In the genomic region with DNA sequence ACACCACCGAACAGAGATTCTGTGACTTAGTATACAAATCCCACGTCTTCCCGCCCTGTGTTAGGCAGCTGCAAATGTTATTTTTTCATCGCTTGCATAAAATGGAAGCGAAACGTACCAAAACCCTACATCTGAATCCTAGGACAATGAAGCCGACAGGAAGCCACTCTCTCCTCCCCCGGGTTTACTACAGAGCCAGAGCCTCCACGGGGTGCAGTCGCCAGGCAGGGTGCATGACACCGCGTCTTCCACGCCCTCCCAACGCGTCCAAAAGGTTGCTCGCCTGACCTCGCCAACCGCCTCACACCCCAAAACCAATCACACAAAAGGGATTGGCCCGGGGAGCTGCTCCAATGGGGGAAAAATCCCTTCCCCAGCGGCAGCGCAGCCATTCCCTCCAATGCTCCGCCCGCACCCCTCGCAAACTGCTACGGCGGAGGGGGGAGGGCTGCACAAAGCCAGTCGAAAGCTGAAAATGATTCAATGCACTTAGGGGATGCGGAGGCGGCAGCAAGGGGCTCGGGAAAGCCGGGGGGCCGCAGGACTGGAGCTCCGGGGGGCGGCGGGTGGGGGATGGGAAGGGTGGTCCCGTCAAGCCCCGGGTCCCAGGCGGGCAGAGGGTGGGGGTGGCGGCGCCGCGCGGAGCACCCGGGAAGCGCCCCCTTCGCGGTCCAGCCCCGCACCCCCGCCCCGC, we compare ENCODE assay signal across 1 cellular context.
A peak's percentile ranks its signal among the peaks of the same experiment; 100 is the strongest.
TF ChIP-seq lines count a peak whose summit lies in the region.

No MANE protein-coding gene starts in this region.

TF ChIP-seq in K562, 482 proteins besides CTCF, POLR2A, EP300 and RAD21 (continued from another document and continues in another):
- no peak; the same call in 1 of the 2 replicates for TF ChIP-seq ZBTB7A (IDR thresholded peaks at IDR 0.05; ENCODE audit: borderline replicate concordance, control insufficient read depth, low read depth, low read length)
- peak in 1 of 2 experiments; percentile 65; a peak in 1 of 4 replicates for TF ChIP-seq KDM1A (IDR thresholded peaks at IDR 0.05)
- TF ChIP-seq TCFL5 (CRISPR knock-in tag; conservative IDR thresholded peaks at IDR 0.05), result no peak
- TF ChIP-seq HLTF (IDR thresholded peaks at IDR 0.05), result no peak
- no peak for TF ChIP-seq NFXL1 (CRISPR knock-in tag; IDR thresholded peaks at IDR 0.05)
- TF ChIP-seq ZNF3 (CRISPR knock-in tag; IDR thresholded peaks at IDR 0.05), result peak; percentile 56; the same call in 1 of the 2 replicates
- TF ChIP-seq ZNF707 (CRISPR knock-in tag; conservative IDR thresholded peaks at IDR 0.05), result no peak
- TF ChIP-seq, protein P1, sequence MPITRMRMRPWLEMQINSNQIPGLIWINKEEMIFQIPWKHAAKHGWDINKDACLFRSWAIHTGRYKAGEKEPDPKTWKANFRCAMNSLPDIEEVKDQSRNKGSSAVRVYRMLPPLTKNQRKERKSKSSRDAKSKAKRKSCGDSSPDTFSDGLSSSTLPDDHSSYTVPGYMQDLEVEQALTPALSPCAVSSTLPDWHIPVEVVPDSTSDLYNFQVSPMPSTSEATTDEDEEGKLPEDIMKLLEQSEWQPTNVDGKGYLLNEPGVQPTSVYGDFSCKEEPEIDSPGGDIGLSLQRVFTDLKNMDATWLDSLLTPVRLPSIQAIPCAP (CRISPR knock-in tag; IDR thresholded peaks at IDR 0.05; ENCODE audit: borderline replicate concordance), result no peak
- TF ChIP-seq SMAD2 (IDR thresholded peaks at IDR 0.05; ENCODE audit: low read depth, low read length), result no peak
- peak in 1 of 2 experiments; percentile 59; a peak in 1 of 4 replicates for TF ChIP-seq TEAD1 (CRISPR knock-in tag; IDR thresholded peaks at IDR 0.05)
- TF ChIP-seq, protein P2, sequence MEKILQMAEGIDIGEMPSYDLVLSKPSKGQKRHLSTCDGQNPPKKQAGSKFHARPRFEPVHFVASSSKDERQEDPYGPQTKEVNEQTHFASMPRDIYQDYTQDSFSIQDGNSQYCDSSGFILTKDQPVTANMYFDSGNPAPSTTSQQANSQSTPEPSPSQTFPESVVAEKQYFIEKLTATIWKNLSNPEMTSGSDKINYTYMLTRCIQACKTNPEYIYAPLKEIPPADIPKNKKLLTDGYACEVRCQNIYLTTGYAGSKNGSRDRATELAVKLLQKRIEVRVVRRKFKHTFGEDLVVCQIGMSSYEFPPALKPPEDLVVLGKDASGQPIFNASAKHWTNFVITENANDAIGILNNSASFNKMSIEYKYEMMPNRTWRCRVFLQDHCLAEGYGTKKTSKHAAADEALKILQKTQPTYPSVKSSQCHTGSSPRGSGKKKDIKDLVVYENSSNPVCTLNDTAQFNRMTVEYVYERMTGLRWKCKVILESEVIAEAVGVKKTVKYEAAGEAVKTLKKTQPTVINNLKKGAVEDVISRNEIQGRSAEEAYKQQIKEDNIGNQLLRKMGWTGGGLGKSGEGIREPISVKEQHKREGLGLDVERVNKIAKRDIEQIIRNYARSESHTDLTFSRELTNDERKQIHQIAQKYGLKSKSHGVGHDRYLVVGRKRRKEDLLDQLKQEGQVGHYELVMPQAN (IDR thresholded peaks at IDR 0.05; ENCODE audit: borderline replicate concordance), result peak; percentile 74; the same call in 1 of the 2 replicates
- no peak for TF ChIP-seq GATAD2A (IDR thresholded peaks at IDR 0.05)
- no peak for TF ChIP-seq ZBTB2 (IDR thresholded peaks at IDR 0.05)
- no peak for TF ChIP-seq ZBTB34 (CRISPR knock-in tag; IDR thresholded peaks at IDR 0.05)
- TF ChIP-seq, protein P3, sequence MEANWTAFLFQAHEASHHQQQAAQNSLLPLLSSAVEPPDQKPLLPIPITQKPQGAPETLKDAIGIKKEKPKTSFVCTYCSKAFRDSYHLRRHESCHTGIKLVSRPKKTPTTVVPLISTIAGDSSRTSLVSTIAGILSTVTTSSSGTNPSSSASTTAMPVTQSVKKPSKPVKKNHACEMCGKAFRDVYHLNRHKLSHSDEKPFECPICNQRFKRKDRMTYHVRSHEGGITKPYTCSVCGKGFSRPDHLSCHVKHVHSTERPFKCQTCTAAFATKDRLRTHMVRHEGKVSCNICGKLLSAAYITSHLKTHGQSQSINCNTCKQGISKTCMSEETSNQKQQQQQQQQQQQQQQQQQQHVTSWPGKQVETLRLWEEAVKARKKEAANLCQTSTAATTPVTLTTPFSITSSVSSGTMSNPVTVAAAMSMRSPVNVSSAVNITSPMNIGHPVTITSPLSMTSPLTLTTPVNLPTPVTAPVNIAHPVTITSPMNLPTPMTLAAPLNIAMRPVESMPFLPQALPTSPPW (CRISPR knock-in tag; IDR thresholded peaks at IDR 0.05), result no peak; the same call in 1 of the 2 replicates
- TF ChIP-seq POLR2B (IDR thresholded peaks at IDR 0.05; ENCODE audit: low read depth, partially characterized antibody), result no peak
- no peak for TF ChIP-seq HMG20B (CRISPR knock-in tag; IDR thresholded peaks at IDR 0.05)
- TF ChIP-seq ZNF589 (CRISPR knock-in tag; IDR thresholded peaks at IDR 0.05; ENCODE audit: low read depth), result no peak; the same call in 1 of the 2 replicates
- no peak for TF ChIP-seq POLR3A (IDR thresholded peaks at IDR 0.05; ENCODE audit: borderline replicate concordance, extremely low read depth, insufficient read depth, insufficient read length)
- TF ChIP-seq ZBTB1 (CRISPR knock-in tag; IDR thresholded peaks at IDR 0.05; ENCODE audit: borderline replicate concordance, low read depth), result peak; percentile 93
- no peak for TF ChIP-seq ZNF124 (CRISPR knock-in tag; IDR thresholded peaks at IDR 0.05)
- TF ChIP-seq, protein P4, sequence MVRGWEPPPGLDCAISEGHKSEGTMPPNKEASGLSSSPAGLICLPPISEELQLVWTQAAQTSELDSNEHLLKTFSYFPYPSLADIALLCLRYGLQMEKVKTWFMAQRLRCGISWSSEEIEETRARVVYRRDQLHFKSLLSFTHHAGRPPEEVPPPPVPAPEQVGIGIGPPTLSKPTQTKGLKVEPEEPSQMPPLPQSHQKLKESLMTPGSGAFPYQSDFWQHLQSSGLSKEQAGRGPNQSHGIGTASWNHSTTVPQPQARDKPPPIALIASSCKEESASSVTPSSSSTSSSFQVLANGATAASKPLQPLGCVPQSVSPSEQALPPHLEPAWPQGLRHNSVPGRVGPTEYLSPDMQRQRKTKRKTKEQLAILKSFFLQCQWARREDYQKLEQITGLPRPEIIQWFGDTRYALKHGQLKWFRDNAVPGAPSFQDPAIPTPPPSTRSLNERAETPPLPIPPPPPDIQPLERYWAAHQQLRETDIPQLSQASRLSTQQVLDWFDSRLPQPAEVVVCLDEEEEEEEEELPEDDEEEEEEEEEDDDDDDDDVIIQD (CRISPR knock-in tag; IDR thresholded peaks at IDR 0.05), result no peak
- no peak for TF ChIP-seq ADNP (tag; IDR thresholded peaks at IDR 0.05)
- no peak for TF ChIP-seq SIN3B (IDR thresholded peaks at IDR 0.05; ENCODE audit: low read depth)
- no peak for TF ChIP-seq STAG1 (CRISPR knock-in tag; IDR thresholded peaks at IDR 0.05; ENCODE audit: borderline replicate concordance)
- 0 out of 2 replicates have a peak, but pooled peaks have one; percentile 15 for TF ChIP-seq CC2D1A (IDR thresholded peaks at IDR 0.05)
- no peak; the same call in 1 of the 2 replicates for TF ChIP-seq ARID2 (IDR thresholded peaks at IDR 0.05)
- TF ChIP-seq ZNF239 (CRISPR knock-in tag; IDR thresholded peaks at IDR 0.05), result no peak
- TF ChIP-seq ERF (CRISPR knock-in tag; IDR thresholded peaks at IDR 0.05), result 0 out of 2 replicates have a peak, but pooled peaks have one; percentile 33
- no peak for TF ChIP-seq E4F1 (CRISPR knock-in tag; IDR thresholded peaks at IDR 0.05; ENCODE audit: borderline replicate concordance)
- no peak for TF ChIP-seq ZNF277 (CRISPR knock-in tag; IDR thresholded peaks at IDR 0.05; ENCODE audit: borderline replicate concordance)
- 0 out of 2 replicates have a peak, but pooled peaks have one; percentile 10 for TF ChIP-seq MTA2 (IDR thresholded peaks at IDR 0.05; ENCODE audit: low read depth)
- TF ChIP-seq ATF1 (CRISPR knock-in tag; IDR thresholded peaks at IDR 0.05), result no peak
- TF ChIP-seq ATF1 (tag; IDR thresholded peaks at IDR 0.05), result no peak
- TF ChIP-seq JUND (IDR thresholded peaks at IDR 0.05; ENCODE audit: borderline replicate concordance, low read depth, low read length), result no peak; the same call in 1 of the 2 replicates
- TF ChIP-seq JUND (tag; IDR thresholded peaks at IDR 0.05; ENCODE audit: borderline replicate concordance, low read depth, low read length), result no peak
- TF ChIP-seq CHD1 (IDR thresholded peaks at IDR 0.05; ENCODE audit: low read length), result no peak
- peak; percentile 24; the same call in 1 of the 2 replicates for TF ChIP-seq RB1 (IDR thresholded peaks at IDR 0.05; ENCODE audit: low read depth)
- peak; percentile 27 for TF ChIP-seq ARHGAP35 (IDR thresholded peaks at IDR 0.05; ENCODE audit: partially characterized antibody)
- no peak for TF ChIP-seq EZH2 (IDR thresholded peaks at IDR 0.05; ENCODE audit: borderline replicate concordance, low read depth, low read length)
- no peak for TF ChIP-seq DNMT1 (IDR thresholded peaks at IDR 0.05)
- TF ChIP-seq, protein P5, sequence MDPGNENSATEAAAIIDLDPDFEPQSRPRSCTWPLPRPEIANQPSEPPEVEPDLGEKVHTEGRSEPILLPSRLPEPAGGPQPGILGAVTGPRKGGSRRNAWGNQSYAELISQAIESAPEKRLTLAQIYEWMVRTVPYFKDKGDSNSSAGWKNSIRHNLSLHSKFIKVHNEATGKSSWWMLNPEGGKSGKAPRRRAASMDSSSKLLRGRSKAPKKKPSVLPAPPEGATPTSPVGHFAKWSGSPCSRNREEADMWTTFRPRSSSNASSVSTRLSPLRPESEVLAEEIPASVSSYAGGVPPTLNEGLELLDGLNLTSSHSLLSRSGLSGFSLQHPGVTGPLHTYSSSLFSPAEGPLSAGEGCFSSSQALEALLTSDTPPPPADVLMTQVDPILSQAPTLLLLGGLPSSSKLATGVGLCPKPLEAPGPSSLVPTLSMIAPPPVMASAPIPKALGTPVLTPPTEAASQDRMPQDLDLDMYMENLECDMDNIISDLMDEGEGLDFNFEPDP (CRISPR knock-in tag; IDR thresholded peaks at IDR 0.05), result no peak
- no peak for TF ChIP-seq ZNF551 (CRISPR knock-in tag; IDR thresholded peaks at IDR 0.05)
- no peak for TF ChIP-seq XRCC3 (IDR thresholded peaks at IDR 0.05)
- TF ChIP-seq BHLHE40 (IDR thresholded peaks at IDR 0.05; ENCODE audit: low read length), result peak; percentile 68
- no peak for TF ChIP-seq ZNF175 (CRISPR knock-in tag; IDR thresholded peaks at IDR 0.05; ENCODE audit: low read depth)
- TF ChIP-seq, protein P6, sequence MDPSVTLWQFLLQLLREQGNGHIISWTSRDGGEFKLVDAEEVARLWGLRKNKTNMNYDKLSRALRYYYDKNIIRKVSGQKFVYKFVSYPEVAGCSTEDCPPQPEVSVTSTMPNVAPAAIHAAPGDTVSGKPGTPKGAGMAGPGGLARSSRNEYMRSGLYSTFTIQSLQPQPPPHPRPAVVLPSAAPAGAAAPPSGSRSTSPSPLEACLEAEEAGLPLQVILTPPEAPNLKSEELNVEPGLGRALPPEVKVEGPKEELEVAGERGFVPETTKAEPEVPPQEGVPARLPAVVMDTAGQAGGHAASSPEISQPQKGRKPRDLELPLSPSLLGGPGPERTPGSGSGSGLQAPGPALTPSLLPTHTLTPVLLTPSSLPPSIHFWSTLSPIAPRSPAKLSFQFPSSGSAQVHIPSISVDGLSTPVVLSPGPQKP (CRISPR knock-in tag; IDR thresholded peaks at IDR 0.05), result no peak
